18 cellular contexts compared by ENCODE assay signal in genomic region chr16:73457851-73458250, GRCh38.
"Had no signal": no experiment of that assay in that cellular context is flagged by ENCODE, and none has a peak within 500 bp of the region (broad histone marks: within the 10 kb centered on the region; RNA-seq: fewer than 3 reads in every experiment).

No MANE protein-coding gene starts in this region.

- DNase-seq: Kasumi-1, MM.1S, NCI-H1092 treated with DMSO at 0.1 percent for 48 hours, NCI-H1436, NCI-H187 treated with DMSO at 0.1 percent for 48 hours, NCI-H2029 treated with DMSO at 0.1 percent for 48 hours, NCI-H2227 treated with DMSO at 0.1 percent for 48 hours, NCI-H524, NCI-H526 treated with DMSO at 0.1 percent for 48 hours, NCI-H748 treated with DMSO at 0.1 percent for 48 hours, SHP77, SK-N-SH, SW 1271, T-cell had no signal

- H3K9me3 ChIP-seq: SK-N-SH had no signal

- H3K4me3 ChIP-seq: K562 had no signal

- H3K4me2 ChIP-seq: KMS-11, SK-N-SH had no signal

- ATAC-seq: K562, T-cell had no signal

- H3K9ac ChIP-seq: KMS-11, SK-N-SH had no signal

- H3K27ac ChIP-seq: HL-60, KMS-11, RWPE1 had no signal
